In genomic region chr2:173963817-173964564, GRCh38 we compare ENCODE assay signal across 1 cellular context.
TF ChIP-seq lines count a peak whose summit lies in the region.

No MANE protein-coding gene starts in this region.

TF ChIP-seq in HepG2, 621 proteins besides CTCF, POLR2A, EP300 and RAD21 (continued from another document and continues in another):
- TF ChIP-seq THAP11 (CRISPR knock-in tag; IDR thresholded peaks at IDR 0.05) (peak; percentile 47), ARNT2 (CRISPR knock-in tag; IDR thresholded peaks at IDR 0.05; ENCODE audit: low read depth) (peak; percentile 98), ZNF10 (CRISPR knock-in tag; IDR thresholded peaks at IDR 0.05; ENCODE audit: borderline replicate concordance, low read depth) (no peak), PHF20 (CRISPR knock-in tag; IDR thresholded peaks at IDR 0.05) (peak; percentile 16; the same call in 1 of the 2 replicates), TBP (CRISPR knock-in tag; IDR thresholded peaks at IDR 0.05) (0 out of 2 replicates have a peak, but pooled peaks have one; percentile 26), TCF12 (IDR thresholded peaks at IDR 0.05) (no peak), TCF12 (CRISPR knock-in tag; IDR thresholded peaks at IDR 0.05) (no peak; the same call in none of the 2 replicates), ZNF766 (CRISPR knock-in tag; IDR thresholded peaks at IDR 0.05; ENCODE audit: borderline replicate concordance) (peak; percentile 89), ZNF709 (CRISPR knock-in tag; IDR thresholded peaks at IDR 0.05) (peak; percentile 90), SETDB1 (CRISPR knock-in tag; IDR thresholded peaks at IDR 0.05; ENCODE audit: borderline replicate concordance) (no peak), GPBP1L1 (CRISPR knock-in tag; IDR thresholded peaks at IDR 0.05) (no peak), ZSCAN31 (CRISPR knock-in tag; IDR thresholded peaks at IDR 0.05; ENCODE audit: low read depth) (peak; percentile 89), ZNF574 (CRISPR knock-in tag; IDR thresholded peaks at IDR 0.05) (peak; percentile 75), ZNF546 (CRISPR knock-in tag; conservative IDR thresholded peaks at IDR 0.05) (no peak), GLI4 (CRISPR knock-in tag; IDR thresholded peaks at IDR 0.05; ENCODE audit: borderline replicate concordance) (no peak), ZNF7 (CRISPR knock-in tag; IDR thresholded peaks at IDR 0.05) (no peak), ATF3 (CRISPR knock-in tag; IDR thresholded peaks at IDR 0.05) (peak; percentile 20; the same call in 1 of the 2 replicates), ZNF512B (CRISPR knock-in tag; IDR thresholded peaks at IDR 0.05; ENCODE audit: borderline replicate concordance) (no peak), MYC (CRISPR knock-in tag; IDR thresholded peaks at IDR 0.05; ENCODE audit: borderline replicate concordance) (peak; percentile 87), RERE (CRISPR knock-in tag; IDR thresholded peaks at IDR 0.05; ENCODE audit: low read depth) (no peak; the same call in 1 of the 2 replicates), ZNF564 (CRISPR knock-in tag; IDR thresholded peaks at IDR 0.05) (peak; percentile 74; the same call in 1 of the 2 replicates), GRHL1 (CRISPR knock-in tag; conservative IDR thresholded peaks at IDR 0.05) (no peak), FOXA1 (IDR thresholded peaks at IDR 0.05) (no peak), FOXA1 (CRISPR knock-in tag; IDR thresholded peaks at IDR 0.05) (no peak), ZMYM4 (CRISPR knock-in tag; IDR thresholded peaks at IDR 0.05) (peak; percentile 87), DMAP1 (CRISPR knock-in tag; IDR thresholded peaks at IDR 0.05) (peak; percentile 73), PRDM15 (CRISPR knock-in tag; IDR thresholded peaks at IDR 0.05) (peak; percentile 70; the same call in 1 of the 2 replicates), SMAD1 (CRISPR knock-in tag; IDR thresholded peaks at IDR 0.05; ENCODE audit: borderline replicate concordance, low read depth) (0 out of 2 replicates have a peak, but pooled peaks have one; percentile 32), ATF6 (CRISPR knock-in tag; conservative IDR thresholded peaks at IDR 0.05) (no peak), NCOA1 (CRISPR knock-in tag; IDR thresholded peaks at IDR 0.05) (no peak), ZNF788 (CRISPR knock-in tag; IDR thresholded peaks at IDR 0.05; ENCODE audit: borderline replicate concordance) (peak; percentile 9; the same call in 1 of the 2 replicates), ZNF720 (CRISPR knock-in tag; IDR thresholded peaks at IDR 0.05) (no peak), PHF8 (CRISPR knock-in tag; IDR thresholded peaks at IDR 0.05) (peak; percentile 67)
